17 cellular contexts compared by ENCODE assay signal in genomic region chr16:69055003-69055402, GRCh38. TPM values are rescaled to one million over a fixed set of nuclear protein-coding genes. Genes with fewer than 3 reads are reported as not detected.
DNase-seq lines count a peak whose midpoint lies in the region; ATAC-seq and TF ChIP-seq lines count a peak whose summit lies in the region.
"Had no signal": no experiment of that assay in that cellular context is flagged by ENCODE, and none has a peak within 500 bp of the region (broad histone marks: within the 10 kb centered on the region; RNA-seq: fewer than 3 reads in every experiment).

No MANE protein-coding gene starts in this region.

- no peaks in the 10 kb centered on the region for H3K36me3 ChIP-seq in sigmoid colon
- peaks cover 0 to 20% (median 0%) of the 10 kb centered on the region in 3 donors for H3K36me3 ChIP-seq in tibial nerve
- H3K36me3 ChIP-seq: BLaER1 treated with 17β-estradiol and CSF1 and Interleukin-3, amounts not matched to agents 10 nM and 100 nM; HAP-1 had no signal

- intact Hi-C loops in sigmoid colon (cut with DNase I) = no loop called here

- TF ChIP-seq POLR2A in sigmoid colon (IDR thresholded peaks at IDR 0.05) (no peak), tibial nerve (IDR thresholded peaks at IDR 0.05) (no peak)

- TF ChIP-seq CTCF in foreskin keratinocyte (conservative IDR thresholded peaks at IDR 0.05) (no peak), sigmoid colon (IDR thresholded peaks at IDR 0.05) (no peak), tibial nerve (IDR thresholded peaks at IDR 0.05) (no peak)

- TF ChIP-seq EP300 in sigmoid colon (IDR thresholded peaks at IDR 0.05) = no peak
- no peak for TF ChIP-seq EP300 in tibial nerve (IDR thresholded peaks at IDR 0.05)

- H3K4me1 ChIP-seq in foreskin keratinocyte (peaks cover 18% of the 10 kb centered on the region), sigmoid colon (peaks cover 0 to 20% (median 15%) of the 10 kb centered on the region in 4 donors), tibial nerve (no peaks in the 10 kb centered on the region)
- H3K4me1 ChIP-seq: HAP-1 had no signal

- H3K27me3 ChIP-seq in foreskin keratinocyte (no peaks in the 10 kb centered on the region), sigmoid colon (no peaks in the 10 kb centered on the region), tibial nerve (no peaks in the 10 kb centered on the region)
- H3K27me3 ChIP-seq: BLaER1 treated with 17β-estradiol and CSF1 and Interleukin-3, amounts not matched to agents 10 nM and 100 nM had no signal

- ATAC-seq in foreskin keratinocyte = no peak
- ATAC-seq: CD8-positive, alpha-beta T cell; GM12878 had no signal

- DNase-seq in EH (ENCODE audit: low read depth) (peak; percentile 22), astrocyte of the hippocampus (ENCODE audit: low read depth, low spot score) (peak; percentile 50), foreskin keratinocyte (peak; percentile 38 to 57), sigmoid colon (peak; percentile 2), NCI-H2227 (lab: John Stamatoyannopoulos, UW; ENCODE audit: unreplicated experiment) (no peak), hepatic stellate cell (ENCODE audit: low spot score) (no peak), tibial nerve (ENCODE audit: low spot score in 2 of 2) (no peak)
- DNase-seq: 8988T; Calu3; CD8-positive, alpha-beta T cell; DMS79 treated with DMSO at 0.1 percent for 48 hours; EL had no signal

- 95% methylated on average over 3 of the region's 3 CpGs for WGBS in sigmoid colon, 2 donors
- WGBS in tibial nerve, 2 donors = 85 to 92% methylated on average over 3 of the region's 3 CpGs

- H3K9me3 ChIP-seq in sigmoid colon (no peaks in the 10 kb centered on the region), tibial nerve (no peaks in the 10 kb centered on the region)
- H3K9me3 ChIP-seq: BLaER1 treated with 17β-estradiol and CSF1 and Interleukin-3, amounts not matched to agents 10 nM and 100 nM; HAP-1 had no signal

- H3K4me3 ChIP-seq in sigmoid colon (no peak overlapping the region), tibial nerve (no peak overlapping the region)
- H3K4me3 ChIP-seq: BLaER1 treated with 17β-estradiol and CSF1 and Interleukin-3, amounts not matched to agents 10 nM and 100 nM; GM12878; HAP-1 had no signal

- H3K27ac ChIP-seq in foreskin keratinocyte (no peak overlapping the region), sigmoid colon (no peak overlapping the region), tibial nerve (no peak overlapping the region)
- H3K27ac ChIP-seq: BLaER1 treated with 17β-estradiol and CSF1 and Interleukin-3, amounts not matched to agents 10 nM and 100 nM had no signal

RNA-seq across cellular contexts. Expression of gene HAS3, which starts 50.5 kb away (rescaled TPM):
- total RNA-seq in foreskin keratinocyte = 9.1 and 15.1 TPM in 2 replicates
- 4.8 and 9.0 TPM in 2 replicates for polyA plus RNA-seq in foreskin keratinocyte
- total RNA-seq in sigmoid colon = under 1 TPM; 0.36 to 0.95 (median 0.74) TPM
- 1 to 10 TPM in 2 of 3 donors, under 1 TPM in 1; 0.60 to 5.8 (median 5.0) TPM for polyA plus RNA-seq in sigmoid colon
- 1 to 10 TPM in 2 of 4 donors, under 1 TPM in 2; 0.42 to 7.1 (median 2.1) TPM for total RNA-seq in tibial nerve
- total RNA-seq: H4, HT-29 had no signal

Comparison
In these comparisons a context has a peak if more than half of its experiments do, and no peak if none do; other contexts are left out.
1. DNase-seq: peak in EH (single experiment), astrocyte of the hippocampus (single experiment), foreskin keratinocyte (2 of 2) and sigmoid colon (single experiment); none in NCI-H2227 (single experiment), hepatic stellate cell (single experiment) and tibial nerve (0 of 2).